Comparison of ENCODE assay signal across 14 cellular contexts in the genomic region with DNA sequence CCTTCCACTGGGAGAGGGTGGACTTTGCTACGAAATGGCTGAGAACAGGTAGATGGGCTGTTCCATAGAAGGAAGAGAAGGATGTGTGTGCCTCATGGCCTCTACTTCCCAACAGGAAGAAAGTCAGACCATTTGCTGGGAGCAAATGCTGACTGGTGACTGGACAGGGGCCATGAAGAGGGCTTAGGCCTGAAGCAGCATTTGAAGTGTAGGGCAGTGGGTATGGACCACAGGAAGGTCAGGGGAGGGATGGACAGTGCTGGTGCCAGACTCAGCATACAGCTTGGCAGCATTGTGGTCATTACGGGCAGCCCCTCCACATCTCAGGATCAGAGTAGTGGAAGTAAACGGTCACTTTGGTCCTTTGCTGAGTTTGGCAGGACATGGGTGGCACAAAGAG.
DNase-seq lines count a peak whose midpoint lies in the region; ATAC-seq and TF ChIP-seq lines count a peak whose summit lies in the region.
"Had no signal": no experiment of that assay in that cellular context is flagged by ENCODE, and none has a peak within 500 bp of the region (broad histone marks: within the 10 kb centered on the region; RNA-seq: fewer than 3 reads in every experiment).

No MANE protein-coding gene starts in this region.

- H3K27me3 Mint-ChIP-seq in H9 (ENCODE audit: low read depth) (peaks cover 6% of the 10 kb centered on the region), type B pancreatic cell (peaks cover 8% of the 10 kb centered on the region)
- H3K27me3 Mint-ChIP-seq in activated T-cell treated with anti-CD3 and anti-CD28 coated beads, Interleukin-2, amount 50 U/mL, for 4 hours (ENCODE audit: low read depth), result peaks cover 3% of the 10 kb centered on the region

- H3K9me3 ChIP-seq in H9 (ENCODE audit: control insufficient read depth, low read depth, low read length), result no peaks in the 10 kb centered on the region
- no peaks in the 10 kb centered on the region for H3K9me3 ChIP-seq in lung (ENCODE audit: control insufficient read depth in 2 of 2, insufficient read depth in 1 of 2, low read length in 1 of 2)
- H3K9me3 ChIP-seq: A549 had no signal

- no peak overlapping the region for H3K18ac ChIP-seq in H9 (ENCODE audit: insufficient read length, low read depth, low read length)

- H3K36me3 Mint-ChIP-seq in H9 (ENCODE audit: insufficient read depth in 1 of 3, low read depth in 3 of 3), result no peaks in the 10 kb centered on the region
- H3K36me3 Mint-ChIP-seq in type B pancreatic cell, result no peaks in the 10 kb centered on the region
- no peaks in the 10 kb centered on the region for H3K36me3 Mint-ChIP-seq in activated T-cell treated with anti-CD3 and anti-CD28 coated beads, Interleukin-2, amount 50 U/mL, for 4 hours (ENCODE audit: insufficient read depth)
- H3K36me3 Mint-ChIP-seq: CD14-positive monocyte; CD8-positive, alpha-beta T cell had no signal

- TF ChIP-seq CTCF in H9 (conservative IDR thresholded peaks at IDR 0.05), result no peak
- TF ChIP-seq CTCF in lung (IDR thresholded peaks at IDR 0.05; ENCODE audit: control extremely low read depth, extremely low read depth), result no peak
- TF ChIP-seq CTCF in type B pancreatic cell (conservative IDR thresholded peaks at IDR 0.05), result no peak

- H3K79me2 ChIP-seq in H9 (ENCODE audit: insufficient read depth, low read length), result no peaks in the 10 kb centered on the region

- H3K56ac ChIP-seq in H9 (ENCODE audit: insufficient read length, low read depth, low read length), result no peak overlapping the region

- no peak overlapping the region for H2BK20ac ChIP-seq in H9 (ENCODE audit: low read depth, low read length, poor library complexity, severe bottlenecking)

- no peak overlapping the region for H4K91ac ChIP-seq in H9 (ENCODE audit: insufficient read length, low read depth, low read length)

- peaks cover 3 to 7% of the 10 kb centered on the region in 2 experiments; a peak in 4 of 5 replicates for H3K9me3 Mint-ChIP-seq in H9
- no peaks in the 10 kb centered on the region for H3K9me3 Mint-ChIP-seq in type B pancreatic cell
- no peaks in the 10 kb centered on the region for H3K9me3 Mint-ChIP-seq in activated T-cell treated with anti-CD3 and anti-CD28 coated beads, Interleukin-2, amount 50 U/mL, for 4 hours
- H3K9me3 Mint-ChIP-seq: CD14-positive monocyte; CD8-positive, alpha-beta T cell had no signal

- no peak overlapping the region for H4K8ac ChIP-seq in H9 (replicated peaks; ENCODE audit: insufficient read length, low read depth, low read length)

- no peak overlapping the region for H3K9ac ChIP-seq in H9 (ENCODE audit: extremely low read depth, insufficient read length, low read length)

- H3K27me3 ChIP-seq in H9 (ENCODE audit: insufficient read depth, low read length) (no peaks in the 10 kb centered on the region), lung (ENCODE audit: control insufficient read depth, insufficient read depth) (no peaks in the 10 kb centered on the region)

- H4K5ac ChIP-seq in H9 (ENCODE audit: insufficient read length, low read depth, low read length), result no peak overlapping the region

- DNase-seq in H9 (peak; percentile 10), ecto neural progenitor cell (ENCODE audit: low spot score) (peak; percentile 18), lung (ENCODE audit: low spot score) (peak; percentile 6), type B pancreatic cell (ENCODE audit: extremely low spot score, unreplicated experiment) (peak; percentile 11), epidermal melanocyte (ENCODE audit: insufficient read length, low spot score) (no peak), T-helper 1 cell (no peak), Right ventricle myocardium superior (no peak)
- no peak for DNase-seq in activated T-cell treated with anti-CD3 and anti-CD28 coated beads, Interleukin-2, amount 50 U/mL, for 4 hours
- DNase-seq: CD8-positive, alpha-beta T cell; COR-L47; GF-D8 had no signal

- no peak overlapping the region for H3T11ph ChIP-seq in H9 (ENCODE audit: low read length)

- H2BK120ac ChIP-seq in H9 (ENCODE audit: low read depth, low read length, poor library complexity, severe bottlenecking), result no peak overlapping the region

- H3K36me3 ChIP-seq in lung (ENCODE audit: control insufficient read depth in 2 of 2, insufficient read depth in 2 of 2, low read length in 2 of 2), result no peaks in the 10 kb centered on the region

- intact Hi-C loops in Right ventricle myocardium superior (cut with DNase I), result no loop called here

- H3K79me1 ChIP-seq in H9 (ENCODE audit: insufficient read depth, low read depth, low read length, poor library complexity, severe bottlenecking), result no peaks in the 10 kb centered on the region

- H3K4me2 ChIP-seq in H9 (ENCODE audit: insufficient read depth, insufficient read length, low read length), result no peak overlapping the region
- H3K4me2 ChIP-seq: A549 had no signal

- H3K4me3 ChIP-seq in lung, result no peak overlapping the region
- H3K4me3 ChIP-seq: A549 had no signal

- ATAC-seq in lung (ENCODE audit: insufficient read depth, low FRiP score) (no peak), Right ventricle myocardium superior (ENCODE audit: poor library complexity) (no peak)
- no peak for ATAC-seq in activated T-cell treated with anti-CD3 and anti-CD28 coated beads, Interleukin-2, amount 50 U/mL, for 4 hours
- ATAC-seq: A549; CD8-positive, alpha-beta T cell; HCT116 had no signal

- H2BK15ac ChIP-seq in H9 (ENCODE audit: low read depth, low read length), result no peak overlapping the region

- no peak overlapping the region for H3K23ac ChIP-seq in H9 (ENCODE audit: insufficient read length, low read depth, low read length)

- no peak overlapping the region for H3K4me3 Mint-ChIP-seq in H9
- H3K4me3 Mint-ChIP-seq in type B pancreatic cell, result no peak overlapping the region
- no peak overlapping the region for H3K4me3 Mint-ChIP-seq in activated T-cell treated with anti-CD3 and anti-CD28 coated beads, Interleukin-2, amount 50 U/mL, for 4 hours
- H3K4me3 Mint-ChIP-seq: CD8-positive, alpha-beta T cell had no signal

- H4K20me1 ChIP-seq in H9 (ENCODE audit: control insufficient read depth, insufficient read depth, insufficient read length), result no peaks in the 10 kb centered on the region

- no peak overlapping the region for H3K4ac ChIP-seq in H9 (ENCODE audit: low read depth, low read length)

- H3K14ac ChIP-seq in H9 (ENCODE audit: insufficient read depth, low read length), result no peak overlapping the region

- no peak overlapping the region for H2AFZ ChIP-seq in H9 (ENCODE audit: low read length)

- H3K4me1 Mint-ChIP-seq in H9 (peaks cover 0 to 3% of the 10 kb centered on the region in 2 experiments; a peak in 1 of 4 replicates), type B pancreatic cell (ENCODE audit: unreplicated experiment) (no peaks in the 10 kb centered on the region)
- H3K4me1 Mint-ChIP-seq in activated T-cell treated with anti-CD3 and anti-CD28 coated beads, Interleukin-2, amount 50 U/mL, for 4 hours (ENCODE audit: low read depth), result no peaks in the 10 kb centered on the region
- H3K4me1 Mint-ChIP-seq: CD14-positive monocyte had no signal

- no peak overlapping the region for H2AK5ac ChIP-seq in H9 (ENCODE audit: insufficient read length, low read length)

- H3K27ac Mint-ChIP-seq in H9, result no peak overlapping the region
- no peak overlapping the region for H3K27ac Mint-ChIP-seq in type B pancreatic cell
- H3K27ac Mint-ChIP-seq: CD8-positive, alpha-beta T cell had no signal

- H3K23me2 ChIP-seq in H9 (ENCODE audit: insufficient read length, low read depth, low read length, poor library complexity, severe bottlenecking), result no peaks in the 10 kb centered on the region

- WGBS in H9 (ENCODE audit: extremely low coverage, insufficient read length, low lambda C conversion rate), result no CpG with 5 or more reads among the region's 3 CpGs
- WGBS in lung, 2 donors, result 83 to 85% methylated on average over 3 of the region's 3 CpGs

- H3K4me1 ChIP-seq in H9 (ENCODE audit: insufficient read depth, low read length), result no peaks in the 10 kb centered on the region
- H3K4me1 ChIP-seq in lung (ENCODE audit: control insufficient read depth in 2 of 2, insufficient read depth in 2 of 2, low read length in 2 of 2), result no peaks in the 10 kb centered on the region
- H3K4me1 ChIP-seq: A549 had no signal

- H2BK5ac ChIP-seq in H9 (ENCODE audit: insufficient read length, low read length), result no peak overlapping the region

- no peak overlapping the region for H2BK12ac ChIP-seq in H9 (ENCODE audit: insufficient read length, low read depth, low read length)

- H3K27ac ChIP-seq in H9 (ENCODE audit: insufficient read length, low read depth, low read length) (no peak overlapping the region), lung (ENCODE audit: low read depth in 1 of 2, low read length in 1 of 2) (no peak overlapping the region)
- H3K27ac ChIP-seq: A549 had no signal

Comparison
In these comparisons a context has a peak if more than half of its experiments do, and no peak if none do; other contexts are left out.
1. DNase-seq: peak in H9 (single experiment), ecto neural progenitor cell (single experiment), lung (single experiment) and type B pancreatic cell (single experiment); none in epidermal melanocyte (single experiment), T-helper 1 cell (0 of 5), activated T-cell treated with anti-CD3 and anti-CD28 coated beads, Interleukin-2, amount 50 U/mL, for 4 hours (single experiment) and Right ventricle myocardium superior (single experiment).